In the genomic region with DNA sequence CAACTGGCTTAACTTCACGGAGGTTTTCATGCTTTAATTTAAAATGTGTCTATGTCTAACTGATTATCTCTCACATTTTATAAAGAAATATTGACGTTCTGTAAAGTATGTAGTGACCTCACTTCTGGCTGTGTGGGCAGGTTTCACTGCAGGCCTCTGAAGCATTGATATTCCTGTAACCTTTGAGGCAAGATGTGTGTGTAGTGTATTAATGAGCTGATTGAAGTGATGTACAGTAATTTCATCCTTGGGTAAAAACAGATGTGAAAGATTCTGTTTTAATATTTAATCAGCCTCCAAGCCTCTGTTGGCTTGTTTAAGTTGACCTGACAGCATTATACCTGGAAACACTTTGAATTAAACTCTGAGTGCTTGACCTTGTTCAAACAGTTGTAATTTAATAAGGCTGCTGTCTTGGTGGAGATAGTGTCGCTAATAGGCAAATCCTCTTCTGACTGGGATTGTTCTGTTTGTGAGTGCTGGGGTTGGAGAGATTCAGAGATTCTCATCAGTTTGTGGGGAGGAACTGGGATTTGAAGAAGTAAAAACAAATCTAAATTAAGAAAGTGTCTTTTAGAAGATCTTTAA, we compare ENCODE assay signal across 17 cellular contexts.
DNase-seq lines count a peak whose midpoint lies in the region; ATAC-seq and FAIRE-seq lines count a peak whose summit lies in the region.
"Had no signal": no experiment of that assay in that cellular context is flagged by ENCODE, and none has a peak within 500 bp of the region (broad histone marks: within the 10 kb centered on the region; RNA-seq: fewer than 3 reads in every experiment).

No MANE protein-coding gene starts in this region.

- DNase-seq in activated CD4-positive, CD25-positive, alpha-beta regulatory T cell treated with anti-CD3 and anti-CD28 coated beads, Interleukin-2, amount 50 U/mL, for 72 hours: no peak
- DNase-seq in NCI-H2196 (lab: John Stamatoyannopoulos, UW; ENCODE audit: unreplicated experiment) (peak; percentile 41), HT-29 (ENCODE audit: low spot score) (no peak), HTR-8/SVneo (ENCODE audit: insufficient read length, low spot score) (no peak)
- no peak for DNase-seq in activated naive CD8-positive, alpha-beta T cell treated with anti-CD3 and anti-CD28 coated beads, Interleukin-2, amount 10 ng/mL, durations not matched to agents 7 days and 5 days
- DNase-seq: activated naive CD4-positive, alpha-beta T cell treated with anti-CD3 and anti-CD28 coated beads, Interleukin-2, amount 50 U/mL, for 16 hours; Calu3; GM23248; NCI-H774; sigmoid colon; stimulated activated CD4-positive, alpha-beta T cell treated with anti-CD3 and anti-CD28 coated beads, Interleukin-2, amount 100 ng/mL, for 48 hours had no signal

- POLR2A ChIA-PET in activated naive CD8-positive, alpha-beta T cell treated with anti-CD3 and anti-CD28 coated beads, Interleukin-2, amount 10 ng/mL, durations not matched to agents 7 days and 5 days (lab: Charles Lee): interaction anchor here (1.3 kb wide), 1 partner anchor 8 kb away, joined by 4 read pairs; no protein-coding TSS in a partner anchor

- H3K27me3 Mint-ChIP-seq in activated naive CD8-positive, alpha-beta T cell treated with anti-CD3 and anti-CD28 coated beads, Interleukin-2, amount 10 ng/mL, durations not matched to agents 7 days and 5 days: no peaks in the 10 kb centered on the region
- H3K27me3 Mint-ChIP-seq in stimulated activated memory B cell treated with anti-CD40 and anti-IgM and Interleukin-4, amounts not matched to agents 10 μg/mL and 1 μg/mL and 100 μg/mL, for 72 hours: no peaks in the 10 kb centered on the region

- no peaks in the 10 kb centered on the region for H3K9me3 Mint-ChIP-seq in activated naive CD8-positive, alpha-beta T cell treated with anti-CD3 and anti-CD28 coated beads, Interleukin-2, amount 10 ng/mL, durations not matched to agents 7 days and 5 days
- no peaks in the 10 kb centered on the region for H3K9me3 Mint-ChIP-seq in stimulated activated memory B cell treated with anti-CD40 and anti-IgM and Interleukin-4, amounts not matched to agents 10 μg/mL and 1 μg/mL and 100 μg/mL, for 72 hours

- peaks cover 11% of the 10 kb centered on the region for H3K36me3 Mint-ChIP-seq in activated naive CD8-positive, alpha-beta T cell treated with anti-CD3 and anti-CD28 coated beads, Interleukin-2, amount 10 ng/mL, durations not matched to agents 7 days and 5 days
- peaks cover 4% of the 10 kb centered on the region for H3K36me3 Mint-ChIP-seq in stimulated activated memory B cell treated with anti-CD40 and anti-IgM and Interleukin-4, amounts not matched to agents 10 μg/mL and 1 μg/mL and 100 μg/mL, for 72 hours

- H3K4me3 Mint-ChIP-seq in activated naive CD8-positive, alpha-beta T cell treated with anti-CD3 and anti-CD28 coated beads, Interleukin-2, amount 10 ng/mL, durations not matched to agents 7 days and 5 days: peak overlapping the region; percentile 19
- H3K4me3 Mint-ChIP-seq in stimulated activated memory B cell treated with anti-CD40 and anti-IgM and Interleukin-4, amounts not matched to agents 10 μg/mL and 1 μg/mL and 100 μg/mL, for 72 hours: no peak overlapping the region

- no peak for FAIRE-seq in HTR-8/SVneo (lab: Jason Lieb, UNC)
- FAIRE-seq: endometrium, frontal cortex had no signal

- peaks cover 42% of the 10 kb centered on the region for H3K4me1 Mint-ChIP-seq in activated naive CD8-positive, alpha-beta T cell treated with anti-CD3 and anti-CD28 coated beads, Interleukin-2, amount 10 ng/mL, durations not matched to agents 7 days and 5 days
- peaks cover 41% of the 10 kb centered on the region for H3K4me1 Mint-ChIP-seq in stimulated activated memory B cell treated with anti-CD40 and anti-IgM and Interleukin-4, amounts not matched to agents 10 μg/mL and 1 μg/mL and 100 μg/mL, for 72 hours

- peak overlapping the region; percentile 11 for H3K27ac Mint-ChIP-seq in activated naive CD8-positive, alpha-beta T cell treated with anti-CD3 and anti-CD28 coated beads, Interleukin-2, amount 10 ng/mL, durations not matched to agents 7 days and 5 days
- peak overlapping the region; percentile 52 for H3K27ac Mint-ChIP-seq in stimulated activated memory B cell treated with anti-CD40 and anti-IgM and Interleukin-4, amounts not matched to agents 10 μg/mL and 1 μg/mL and 100 μg/mL, for 72 hours

- ATAC-seq in activated CD4-positive, CD25-positive, alpha-beta regulatory T cell treated with anti-CD3 and anti-CD28 coated beads, Interleukin-2, amount 50 U/mL, for 24 hours: peak; percentile 50 to 51
- no peak for ATAC-seq in activated naive CD8-positive, alpha-beta T cell treated with anti-CD3 and anti-CD28 coated beads, Interleukin-2, amount 10 ng/mL, durations not matched to agents 7 days and 5 days (ENCODE audit: low read depth)
- ATAC-seq in stimulated activated memory B cell treated with anti-CD40 and anti-IgM and Interleukin-4, amounts not matched to agents 10 μg/mL and 1 μg/mL and 100 μg/mL, for 72 hours: peak; percentile 71
- ATAC-seq in GM21529 (IDR thresholded peaks at IDR 0.05; ENCODE audit: unreplicated experiment): no peak
- ATAC-seq: Right ventricle myocardium inferior had no signal

Comparison
In these comparisons a context has a peak if more than half of its experiments do, and no peak if none do; other contexts are left out.
1. ATAC-seq: peak in activated CD4-positive, CD25-positive, alpha-beta regulatory T cell treated with anti-CD3 and anti-CD28 coated beads, Interleukin-2, amount 50 U/mL, for 24 hours (2 of 2) and stimulated activated memory B cell treated with anti-CD40 and anti-IgM and Interleukin-4, amounts not matched to agents 10 μg/mL and 1 μg/mL and 100 μg/mL, for 72 hours (single experiment); none in activated naive CD8-positive, alpha-beta T cell treated with anti-CD3 and anti-CD28 coated beads, Interleukin-2, amount 10 ng/mL, durations not matched to agents 7 days and 5 days (single experiment) and GM21529 (single experiment).